ENCODE assay signal across 10 cellular contexts in genomic region chr19:48632692-48633147, GRCh38. TPM values are rescaled to one million over a fixed set of nuclear protein-coding genes. Genes with fewer than 3 reads are reported as not detected.
DNase-seq lines count a peak whose midpoint lies in the region; ATAC-seq and TF ChIP-seq lines count a peak whose summit lies in the region.
"Had no signal": no experiment of that assay in that cellular context is flagged by ENCODE, and none has a peak within 500 bp of the region (broad histone marks: within the 10 kb centered on the region; RNA-seq: fewer than 3 reads in every experiment).

No MANE protein-coding gene starts in this region.

- no peaks in the 10 kb centered on the region for H3K9me3 ChIP-seq in tibial nerve

- no peak overlapping the region for H3K4me3 ChIP-seq in tibial nerve

- no peaks in the 10 kb centered on the region for H3K27me3 ChIP-seq in tibial nerve

- TF ChIP-seq EP300 in tibial nerve (IDR thresholded peaks at IDR 0.05): no peak

- intact Hi-C loops in activated naive CD4-positive, alpha-beta T cell treated with anti-CD3 and anti-CD28 coated beads for 36 hours (cut with micrococcal nuclease): no loop called here
- intact Hi-C loops in activated B cell treated with CpG ODN at 0.5 μM for 24 hours (cut with micrococcal nuclease) (loop anchor here (10.0 kb wide), 1 partner anchor 482 kb away; the partner anchor contains the start of genes C19orf73, LIN7B and PPFIA3), left ventricle myocardium superior (cut with micrococcal nuclease) (no loop called here), sciatic nerve (cut with DNase I) (no loop called here)

- TF ChIP-seq POLR2A in tibial nerve (IDR thresholded peaks at IDR 0.05): no peak

- peaks cover 43% of the 10 kb centered on the region for H3K4me1 Mint-ChIP-seq in activated naive CD4-positive, alpha-beta T cell treated with anti-CD3 and anti-CD28 coated beads for 36 hours (ENCODE audit: low read depth)
- H3K4me1 Mint-ChIP-seq in activated B cell treated with CpG ODN at 0.5 μM for 24 hours: peaks cover 38% of the 10 kb centered on the region

- peak; percentile 45 for DNase-seq in activated naive CD4-positive, alpha-beta T cell treated with anti-CD3 and anti-CD28 coated beads for 36 hours
- DNase-seq in activated naive CD4-positive, alpha-beta T cell (lab: John Stamatoyannopoulos, UW): no peak
- DNase-seq in activated B cell treated with CpG ODN at 0.5 μM for 24 hours (no peak), left ventricle myocardium superior (peak; percentile 38), tibial nerve (ENCODE audit: low spot score in 2 of 2) (no peak), sciatic nerve (ENCODE audit: low spot score) (no peak), GM10248 (ENCODE audit: extremely low spot score) (no peak)
- DNase-seq: dermis blood vessel endothelial cell had no signal

- CTCF ChIA-PET in activated naive CD4-positive, alpha-beta T cell treated with anti-CD3 and anti-CD28 coated beads for 36 hours (lab: Charles Lee): interaction anchor here (0.8 kb wide), 1 partner anchor 106 kb away, joined by 3 read pairs; no protein-coding TSS in a partner anchor
- CTCF ChIA-PET in activated B cell treated with CpG ODN at 0.5 μM for 24 hours (lab: Charles Lee): no interaction called here
- CTCF ChIA-PET in GM10248 (lab: Yijun Ruan, JAX): interaction anchor here (2.2 to 2.7 kb wide), 2 partner anchors 9 to 13 kb away, joined by 5 to 20 read pairs; partner anchors contain the start of gene CA11

- H3K27ac Mint-ChIP-seq in activated naive CD4-positive, alpha-beta T cell treated with anti-CD3 and anti-CD28 coated beads for 36 hours: peak overlapping the region; percentile 93
- peak overlapping the region; percentile 53 for H3K27ac Mint-ChIP-seq in activated B cell treated with CpG ODN at 0.5 μM for 24 hours

- peaks cover 0 to 84% (median 45%) of the 10 kb centered on the region in 4 donors for H3K4me1 ChIP-seq in tibial nerve

- TF ChIP-seq CTCF in activated B cell treated with CpG ODN at 0.5 μM for 24 hours (IDR thresholded peaks at IDR 0.05) (no peak), tibial nerve (IDR thresholded peaks at IDR 0.05) (no peak), GM10248 (IDR thresholded peaks at IDR 0.05; ENCODE audit: control extremely low read depth, extremely low read depth, low read depth, missing control alignments) (no peak)

- peaks cover 0 to 49% (median 0%) of the 10 kb centered on the region in 3 donors for H3K36me3 ChIP-seq in tibial nerve

- no peaks in the 10 kb centered on the region for H3K27me3 Mint-ChIP-seq in activated naive CD4-positive, alpha-beta T cell treated with anti-CD3 and anti-CD28 coated beads for 36 hours (ENCODE audit: low read depth)
- no peaks in the 10 kb centered on the region for H3K27me3 Mint-ChIP-seq in activated B cell treated with CpG ODN at 0.5 μM for 24 hours

- H3K9me3 Mint-ChIP-seq in activated naive CD4-positive, alpha-beta T cell treated with anti-CD3 and anti-CD28 coated beads for 36 hours: no peaks in the 10 kb centered on the region
- no peaks in the 10 kb centered on the region for H3K9me3 Mint-ChIP-seq in activated B cell treated with CpG ODN at 0.5 μM for 24 hours

- ATAC-seq in activated B cell treated with CpG ODN at 0.5 μM for 24 hours (ENCODE audit: low read depth) (no peak), left ventricle myocardium superior (no peak), sciatic nerve (no peak), GM18870 (IDR thresholded peaks at IDR 0.05; ENCODE audit: unreplicated experiment) (no peak)

- peaks cover 2% of the 10 kb centered on the region for H3K36me3 Mint-ChIP-seq in activated naive CD4-positive, alpha-beta T cell treated with anti-CD3 and anti-CD28 coated beads for 36 hours (ENCODE audit: low read depth)
- H3K36me3 Mint-ChIP-seq in activated B cell treated with CpG ODN at 0.5 μM for 24 hours (ENCODE audit: low read depth): peaks cover 37% of the 10 kb centered on the region

- peak overlapping the region; percentile 94 to 99 (median 99) for H3K27ac ChIP-seq in tibial nerve

- POLR2A ChIA-PET in activated B cell treated with CpG ODN at 0.5 μM for 24 hours (lab: Charles Lee) (interaction anchor here (2.6 kb wide), 1 partner anchor 14 kb away, joined by 32 read pairs; the partner anchor contains the start of genes RPL18 and SPHK2), GM10248 (lab: Yijun Ruan, JAX) (interaction anchor here (0.7 to 3.4 kb wide), 3 partner anchors 11 to 277 kb away, joined by 5 to 16 read pairs (median 7); partner anchors contain the start of genes RPL18 and SPHK2)

- H3K4me3 Mint-ChIP-seq in activated naive CD4-positive, alpha-beta T cell treated with anti-CD3 and anti-CD28 coated beads for 36 hours: no peak overlapping the region
- no peak overlapping the region for H3K4me3 Mint-ChIP-seq in activated B cell treated with CpG ODN at 0.5 μM for 24 hours

RNA-seq across cellular contexts. Expression of gene DBP, which starts 4.5 kb away (rescaled TPM):
- 1 to 10 TPM; 7.8 to 9.7 TPM for total RNA-seq in activated naive CD4-positive, alpha-beta T cell treated with anti-CD3 and anti-CD28 coated beads for 36 hours
- total RNA-seq in activated B cell treated with CpG ODN at 0.5 μM for 24 hours (8.7 and 9.2 TPM in 2 replicates), left ventricle myocardium superior (22.8 TPM), tibial nerve (10 to 100 TPM in 2 of 4 donors, 1 to 10 TPM in 2; 2.4 to 20.1 (median 10.1) TPM), sciatic nerve (13.7 TPM)

RNA-seq across cellular contexts. Expression of gene CA11, which starts 13.3 kb away (rescaled TPM):
- total RNA-seq in activated naive CD4-positive, alpha-beta T cell treated with anti-CD3 and anti-CD28 coated beads for 36 hours: 10 to 100 TPM; 12.0 to 14.9 TPM
- 9.5 and 10.3 TPM in 2 replicates for total RNA-seq in activated B cell treated with CpG ODN at 0.5 μM for 24 hours
- total RNA-seq in left ventricle myocardium superior: 6.3 TPM
- 1 to 10 TPM; 3.1 to 5.4 (median 4.0) TPM for total RNA-seq in tibial nerve
- total RNA-seq in sciatic nerve: 10.5 TPM

RNA-seq across cellular contexts. Expression of gene SPHK2, which starts 13.4 kb away (rescaled TPM):
- total RNA-seq in activated naive CD4-positive, alpha-beta T cell treated with anti-CD3 and anti-CD28 coated beads for 36 hours: 10 to 100 TPM; 20.1 to 20.6 TPM
- total RNA-seq in activated B cell treated with CpG ODN at 0.5 μM for 24 hours (38.2 and 48.5 TPM in 2 replicates), left ventricle myocardium superior (7.2 TPM), tibial nerve (10 to 100 TPM; 28.0 to 34.7 (median 30.1) TPM), sciatic nerve (21.5 TPM)

RNA-seq across cellular contexts. Expression of gene RPL18, which starts 13.7 kb away (rescaled TPM):
- total RNA-seq in activated naive CD4-positive, alpha-beta T cell treated with anti-CD3 and anti-CD28 coated beads for 36 hours: 1,000 to 10,000 TPM; 2,373 to 2,473 TPM
- total RNA-seq in activated B cell treated with CpG ODN at 0.5 μM for 24 hours (2,427 and 2,762 TPM in 2 replicates), left ventricle myocardium superior (554 TPM), tibial nerve (1,000 to 10,000 TPM; 2,253 to 3,141 (median 2,490) TPM), sciatic nerve (789 TPM)

RNA-seq across cellular contexts. Expression of gene FAM83E, which starts 17.8 kb away (rescaled TPM):
- 1 to 10 TPM; 2.0 TPM for total RNA-seq in activated naive CD4-positive, alpha-beta T cell treated with anti-CD3 and anti-CD28 coated beads for 36 hours
- total RNA-seq in activated B cell treated with CpG ODN at 0.5 μM for 24 hours: 3.5 and 5.6 TPM in 2 replicates
- not detected for total RNA-seq in left ventricle myocardium superior
- total RNA-seq in tibial nerve: not detected
- not detected for total RNA-seq in sciatic nerve
- total RNA-seq: dermis blood vessel endothelial cell, temporal lobe had no signal

Comparison
In these comparisons a context has a peak if more than half of its experiments do, and no peak if none do; other contexts are left out.
1. DNase-seq: peak in activated naive CD4-positive, alpha-beta T cell treated with anti-CD3 and anti-CD28 coated beads for 36 hours (single experiment) and left ventricle myocardium superior (single experiment); none in activated naive CD4-positive, alpha-beta T cell (0 of 4), activated B cell treated with CpG ODN at 0.5 μM for 24 hours (single experiment), tibial nerve (0 of 2), sciatic nerve (single experiment) and GM10248 (single experiment).